Comparison of ENCODE assay signal across 1 cellular context in genomic region chr20:63953764-63954429, GRCh38.
TF ChIP-seq lines count a peak whose summit lies in the region.

No MANE protein-coding gene starts in this region.

TF ChIP-seq in SK-N-SH treated with all-trans-retinoic acid at 6 μM for 48 hours, 23 proteins besides CTCF, POLR2A, EP300 and RAD21:
- TF ChIP-seq POU6F1 (CRISPR knock-in tag; IDR thresholded peaks at IDR 0.05; ENCODE audit: borderline replicate concordance, low read depth) (no peak), ESRRG (CRISPR knock-in tag; IDR thresholded peaks at IDR 0.05) (no peak), PPARA (CRISPR knock-in tag; IDR thresholded peaks at IDR 0.05; ENCODE audit: borderline replicate concordance) (no peak), OSR1 (CRISPR knock-in tag; IDR thresholded peaks at IDR 0.05) (no peak), TCF4 (CRISPR knock-in tag; IDR thresholded peaks at IDR 0.05; ENCODE audit: borderline replicate concordance) (no peak)
